17 cellular contexts compared by ENCODE assay signal in genomic region chr2:151020411-151020810, GRCh38.
DNase-seq lines count a peak whose midpoint lies in the region; ATAC-seq and TF ChIP-seq lines count a peak whose summit lies in the region.
"Had no signal": no experiment of that assay in that cellular context is flagged by ENCODE, and none has a peak within 500 bp of the region (broad histone marks: within the 10 kb centered on the region; RNA-seq: fewer than 3 reads in every experiment).

No MANE protein-coding gene starts in this region.

- H3K4me3 ChIP-seq in DND-41 (ENCODE audit: low read depth in 1 of 2, low read length in 2 of 2) = no peak overlapping the region
- H3K4me3 ChIP-seq: vagina had no signal

- no peak for DNase-seq in DND-41
- DNase-seq in COR-L47 (lab: John Stamatoyannopoulos, UW) = no peak
- DNase-seq in islet precursor cell = no peak
- no peak for DNase-seq in NCI-H510A treated with DMSO at 0.1 percent for 48 hours (lab: John Stamatoyannopoulos, UW)
- DNase-seq in SHP77 (lab: John Stamatoyannopoulos, UW) = no peak
- DNase-seq: activated T-cell treated with anti-CD3 and anti-CD28 coated beads for 4 hours, amniotic stem cell, HCEC 1CT, NCI-H1417 treated with DMSO at 0.1 percent for 48 hours, posterior cingulate gyrus, SK-N-SH had no signal

- no peaks in the 10 kb centered on the region for H3K79me2 ChIP-seq in DND-41 (ENCODE audit: insufficient read depth, low read length)

- no peaks in the 10 kb centered on the region for H3K27me3 ChIP-seq in DND-41 (ENCODE audit: insufficient read depth, low read length, poor library complexity)
- H3K27me3 ChIP-seq: vagina had no signal

- no peaks in the 10 kb centered on the region for H3K4me1 ChIP-seq in DND-41 (ENCODE audit: insufficient read depth, low read length)
- H3K4me1 ChIP-seq: vagina had no signal

- H3K9ac ChIP-seq in DND-41 (ENCODE audit: low read depth, low read length) = no peak overlapping the region
- H3K9ac ChIP-seq: SK-N-SH had no signal

- no peak for TF ChIP-seq CTCF in DND-41 (IDR thresholded peaks at IDR 0.05; ENCODE audit: borderline replicate concordance, extremely low read depth, low read length, poor library complexity, severe bottlenecking)

- H3K36me3 ChIP-seq in DND-41 (ENCODE audit: insufficient read depth, low read length) = no peaks in the 10 kb centered on the region
- H3K36me3 ChIP-seq: vagina had no signal

- no peaks in the 10 kb centered on the region for H3K9me3 ChIP-seq in DND-41 (ENCODE audit: insufficient read depth, low read length, severe bottlenecking)
- H3K9me3 ChIP-seq: SK-N-SH, vagina had no signal

- ATAC-seq in DND-41 (ENCODE audit: insufficient read depth, low read depth) = no peak
- peak; percentile 94 for ATAC-seq in GM19324 (IDR thresholded peaks at IDR 0.05; ENCODE audit: low FRiP score, unreplicated experiment)
- ATAC-seq in HG02623 (IDR thresholded peaks at IDR 0.05; ENCODE audit: unreplicated experiment) = peak; percentile 87
- ATAC-seq in HG03378 (IDR thresholded peaks at IDR 0.05; ENCODE audit: unreplicated experiment) = peak; percentile 96
- ATAC-seq: HepG2, WTC11 had no signal

- H4K20me1 ChIP-seq in DND-41 (ENCODE audit: insufficient read depth, low read length) = no peaks in the 10 kb centered on the region

- no peak overlapping the region for H3K27ac ChIP-seq in DND-41 (ENCODE audit: low read length)
- H3K27ac ChIP-seq: vagina had no signal

- H3K4me2 ChIP-seq in DND-41 (ENCODE audit: insufficient read depth, low read length) = no peak overlapping the region
- H3K4me2 ChIP-seq: SK-N-SH had no signal

- H2AFZ ChIP-seq in DND-41 (ENCODE audit: low read depth, low read length) = peak overlapping the region; percentile 25; the same call in 1 of the 2 replicates
